8 cellular contexts compared by ENCODE assay signal in the genomic region with DNA sequence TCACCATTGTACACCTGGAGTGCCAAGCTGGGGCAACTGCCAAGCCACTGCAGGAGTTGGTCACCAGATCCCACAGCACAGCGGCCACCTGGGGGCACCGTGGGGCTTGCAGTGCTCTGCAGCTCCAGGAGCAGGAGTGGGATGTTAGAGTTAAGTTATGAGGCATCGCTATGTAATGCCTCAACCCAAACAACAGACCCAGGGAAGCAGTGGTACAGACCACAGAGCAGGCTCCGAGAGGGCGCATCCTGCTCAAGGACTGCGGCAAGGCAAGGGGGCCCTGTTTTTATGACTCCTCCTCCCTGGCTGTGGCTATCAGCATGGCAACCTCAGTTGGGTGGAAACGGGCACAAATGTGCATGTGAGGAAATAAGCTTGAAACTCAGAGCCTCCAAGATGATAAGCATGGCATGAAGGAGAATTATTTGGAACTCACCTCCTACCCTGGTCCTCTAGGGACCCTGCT.
DNase-seq lines count a peak whose midpoint lies in the region; ATAC-seq lines count a peak whose summit lies in the region.

No MANE protein-coding gene starts in this region.

- peak; percentile 22 for DNase-seq in NCI-H2227 (lab: John Stamatoyannopoulos, UW; ENCODE audit: unreplicated experiment)
- DNase-seq in NCI-H2227 treated with DMSO at 0.1 percent for 48 hours (lab: John Stamatoyannopoulos, UW), result no peak
- peak; percentile 97 for DNase-seq in NCI-H226
- DNase-seq in activated CD4-positive, alpha-beta T cell treated with anti-CD3 and anti-CD28 coated beads for 48 hours, result peak; percentile 85
- peak; percentile 61 for DNase-seq in cerebellar cortex (ENCODE audit: low spot score)
- peak; percentile 86 for DNase-seq in left kidney (ENCODE audit: low read depth, low spot score)
- peak; percentile 71 to 76 for DNase-seq in stimulated activated CD4-positive, alpha-beta T cell treated with anti-CD3 and anti-CD28 coated beads, Interleukin-2, amount 100 ng/mL, for 24 hours

- no peak for ATAC-seq in HG03039 (IDR thresholded peaks at IDR 0.05; ENCODE audit: unreplicated experiment)
